33 cellular contexts compared by ENCODE assay signal in the genomic region with DNA sequence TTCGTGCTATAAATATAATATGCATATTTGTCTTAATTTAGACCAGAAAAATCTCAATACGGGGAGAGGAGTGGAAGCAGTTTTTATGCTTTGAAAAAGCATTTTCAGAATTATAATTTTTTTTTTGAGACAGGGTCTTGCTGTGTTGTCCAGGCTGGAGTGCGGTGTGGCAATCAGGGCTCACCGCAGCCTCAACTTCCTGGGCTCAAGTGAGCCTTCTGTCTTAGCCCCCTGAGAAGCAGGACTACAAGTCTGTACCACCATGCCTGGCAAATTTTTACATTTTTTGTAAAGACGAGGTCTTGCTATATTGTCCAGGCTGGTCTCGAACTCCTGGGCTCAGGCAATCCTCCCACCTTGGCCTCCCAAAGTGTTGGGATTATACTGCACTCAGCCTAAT.
DNase-seq lines count a peak whose midpoint lies in the region; ATAC-seq, FAIRE-seq and TF ChIP-seq lines count a peak whose summit lies in the region.
"Had no signal": no experiment of that assay in that cellular context is flagged by ENCODE, and none has a peak within 500 bp of the region (broad histone marks: within the 10 kb centered on the region; RNA-seq: fewer than 3 reads in every experiment).

No MANE protein-coding gene starts in this region.

- H3K36me3 ChIP-seq in HepG2 (replicated peaks in 1 of 2; ENCODE audit: control insufficient read depth in 1 of 2, insufficient read depth in 2 of 2, low read length in 2 of 2) (peaks cover 0 to 8% of the 10 kb centered on the region in 2 experiments; a peak in 2 of 5 replicates), right lobe of liver (no peaks in the 10 kb centered on the region), HEK293 (ENCODE audit: control insufficient read depth in 2 of 2, insufficient read depth in 1 of 2, low read length in 2 of 2) (no peaks in the 10 kb centered on the region), K562 (ENCODE audit: control insufficient read depth, insufficient read depth, low read length) (no peaks in the 10 kb centered on the region)
- H3K36me3 ChIP-seq: BE2C; BLaER1; BLaER1 treated with 17β-estradiol and CSF1 and Interleukin-3, amounts not matched to agents 10 nM and 100 nM had no signal

- 98% methylated on average over 6 of the region's 6 CpGs for WGBS in HepG2 (ENCODE audit: low lambda C conversion rate)
- 90% methylated on average over 6 of the region's 6 CpGs for WGBS in right lobe of liver (ENCODE audit: insufficient coverage, low coverage, low lambda C conversion rate, missing lambda C conversion rate)
- WGBS in K562 (ENCODE audit: insufficient coverage, low coverage, missing lambda C conversion rate), result 19% methylated on average over 6 of the region's 6 CpGs

- no peak for TF ChIP-seq POLR2A in HepG2 (IDR thresholded peaks at IDR 0.05; ENCODE audit: insufficient read depth in 1 of 2, low read depth in 2 of 2, low read length in 2 of 2)
- TF ChIP-seq POLR2A in right lobe of liver (IDR thresholded peaks at IDR 0.05), result no peak
- TF ChIP-seq POLR2A in K562 (conservative IDR thresholded peaks at IDR 0.05), result no peak

- no peak overlapping the region for H3K9ac ChIP-seq in HepG2 (ENCODE audit: insufficient read depth, low read depth, low read length)
- no peak overlapping the region for H3K9ac ChIP-seq in K562 (ENCODE audit: insufficient read depth in 1 of 2, low read depth in 2 of 2, low read length in 2 of 2)
- H3K9ac ChIP-seq: BLaER1; BLaER1 treated with 17β-estradiol and CSF1 and Interleukin-3, amounts not matched to agents 10 nM and 100 nM had no signal

- no peaks in the 10 kb centered on the region for H4K20me1 ChIP-seq in HepG2 (ENCODE audit: insufficient read depth, low read length)
- no peaks in the 10 kb centered on the region for H4K20me1 ChIP-seq in K562 (replicated peaks; ENCODE audit: control insufficient read depth, insufficient read depth, low read length)
- H4K20me1 ChIP-seq: BLaER1; BLaER1 treated with 17β-estradiol and CSF1 and Interleukin-3, amounts not matched to agents 10 nM and 100 nM had no signal

- H3K4me3 ChIP-seq in HepG2 (replicated peaks in 1 of 3; ENCODE audit: insufficient read depth in 1 of 3, low read depth in 2 of 3, low read length in 3 of 3) (no peak overlapping the region), right lobe of liver (no peak overlapping the region), HEK293 (ENCODE audit: low read depth, low read length) (no peak overlapping the region), K562 (no peak overlapping the region)
- H3K4me3 ChIP-seq: A549; BLaER1; BLaER1 treated with 17β-estradiol and CSF1 and Interleukin-3, amounts not matched to agents 10 nM and 100 nM had no signal

- H2AFZ ChIP-seq in HepG2 (ENCODE audit: low read length) (no peak overlapping the region), K562 (ENCODE audit: low read depth, low read length) (no peak overlapping the region)

- H3K9me1 ChIP-seq in K562 (ENCODE audit: control insufficient read depth, insufficient read depth, low read length), result no peaks in the 10 kb centered on the region

- ATAC-seq in HepG2 (no peak), right lobe of liver (no peak), K562 (no peak)
- ATAC-seq: A549; CD8-positive, alpha-beta T cell had no signal

- H3K27me3 ChIP-seq in HepG2 (ENCODE audit: control insufficient read depth in 1 of 2, insufficient read depth in 2 of 2, low read length in 2 of 2), result no peaks in the 10 kb centered on the region
- H3K27me3 ChIP-seq in right lobe of liver, result no peaks in the 10 kb centered on the region
- H3K27me3 ChIP-seq in K562 (ENCODE audit: control insufficient read depth in 2 of 2, insufficient read depth in 2 of 2, low read length in 2 of 2), result peaks cover 5 to 14% of the 10 kb centered on the region in 2 experiments; a peak in 4 of 5 replicates
- H3K27me3 ChIP-seq: BE2C; BLaER1; BLaER1 treated with 17β-estradiol and CSF1 and Interleukin-3, amounts not matched to agents 10 nM and 100 nM had no signal

- POLR2A ChIA-PET in HepG2 (lab: Yijun Ruan, JAX) (no interaction called here), HEK293 (lab: Yijun Ruan, JAX) (no interaction called here), K562 (lab: Yijun Ruan, JAX) (no interaction called here)

- BruUV-seq in HepG2 (replicated peaks; lab: Mats Ljungman, UMichigan) (no TSS peak), K562 (replicated peaks; lab: Mats Ljungman, UMichigan) (no TSS peak)

- TF ChIP-seq CTCF in HepG2 (CRISPR knock-in tag; IDR thresholded peaks at IDR 0.05), result no peak
- TF ChIP-seq CTCF in right lobe of liver (IDR thresholded peaks at IDR 0.05), result no peak
- TF ChIP-seq CTCF in HEK293 (tag by site-specific recombination; IDR thresholded peaks at IDR 0.05), result no peak
- TF ChIP-seq CTCF in K562 (IDR thresholded peaks at IDR 0.05 in 2 of 3, conservative IDR thresholded peaks at IDR 0.05 in 1 of 3; ENCODE audit: insufficient read depth in 2 of 3, low read depth in 1 of 3, low read length in 3 of 3), result no peak

- in situ Hi-C loops in HepG2 (cut with HindIII; ENCODE audit: extremely low pct_ligation_motif_present, low pct_unique_long_range_greater_than_20kb), result no loop called here
- in situ Hi-C loops in K562 (cut with MboI), result no loop called here

- H3K4me2 ChIP-seq in HepG2 (ENCODE audit: low read depth, low read length) (no peak overlapping the region), K562 (ENCODE audit: insufficient read depth, low read length) (no peak overlapping the region)
- H3K4me2 ChIP-seq: A549; BLaER1; BLaER1 treated with 17β-estradiol and CSF1 and Interleukin-3, amounts not matched to agents 10 nM and 100 nM had no signal

- H3K79me2 ChIP-seq in HepG2 (ENCODE audit: insufficient read depth, low read length) (no peaks in the 10 kb centered on the region), K562 (ENCODE audit: control insufficient read depth, insufficient read depth, low read length) (no peaks in the 10 kb centered on the region)

- H3K4me1 ChIP-seq in HepG2 (ENCODE audit: insufficient read depth, low read length) (peaks cover 2% of the 10 kb centered on the region), right lobe of liver (no peaks in the 10 kb centered on the region), HEK293 (ENCODE audit: control insufficient read depth, insufficient read depth, low read length) (peaks cover 37% of the 10 kb centered on the region), K562 (replicated peaks in 1 of 2; ENCODE audit: control insufficient read depth in 2 of 2, insufficient read depth in 2 of 2, low read length in 2 of 2) (no peaks in the 10 kb centered on the region; a peak in 1 of 5 replicates)
- H3K4me1 ChIP-seq: A549; BLaER1; BLaER1 treated with 17β-estradiol and CSF1 and Interleukin-3, amounts not matched to agents 10 nM and 100 nM; Caco-2 had no signal

- H3K9me3 ChIP-seq in HepG2 (ENCODE audit: low read length), result no peaks in the 10 kb centered on the region
- no peaks in the 10 kb centered on the region for H3K9me3 ChIP-seq in right lobe of liver
- H3K9me3 ChIP-seq in HEK293 (ENCODE audit: control insufficient read depth, insufficient read depth, low read depth, low read length), result no peaks in the 10 kb centered on the region
- no peaks in the 10 kb centered on the region for H3K9me3 ChIP-seq in K562 (replicated peaks; ENCODE audit: control insufficient read depth, insufficient read depth, low read depth, low read length)
- H3K9me3 ChIP-seq: A549; BE2C; BLaER1; BLaER1 treated with 17β-estradiol and CSF1 and Interleukin-3, amounts not matched to agents 10 nM and 100 nM; Caco-2 had no signal

- no peak for FAIRE-seq in HepG2 (lab: Jason Lieb, UNC)
- no peak for FAIRE-seq in K562 (lab: Jason Lieb, UNC)
- FAIRE-seq: A204.1, A549, D721Med had no signal

- no peak for TF ChIP-seq EP300 in HepG2 (IDR thresholded peaks at IDR 0.05; ENCODE audit: low read depth in 2 of 2, low read length in 2 of 2)
- TF ChIP-seq EP300 in HepG2 (CRISPR knock-in tag; IDR thresholded peaks at IDR 0.05; ENCODE audit: borderline replicate concordance), result no peak
- no peak for TF ChIP-seq EP300 in K562 (IDR thresholded peaks at IDR 0.05; ENCODE audit: low read length)

- intact Hi-C loops in HepG2 (cut with micrococcal nuclease; ENCODE audit: unreplicated experiment), result no loop called here
- intact Hi-C loops in right lobe of liver (cut with DNase I), result no loop called here
- intact Hi-C loops in K562 (cut with micrococcal nuclease), result no loop called here

- H3K27ac ChIP-seq in HepG2 (ENCODE audit: extremely low read length, insufficient read depth, low read length) (no peak overlapping the region), right lobe of liver (no peak overlapping the region), HEK293 (ENCODE audit: extremely low read depth, low read depth, low read length) (no peak overlapping the region), K562 (ENCODE audit: extremely low read depth, low read depth, low read length) (no peak overlapping the region)
- H3K27ac ChIP-seq: 22Rv1; A549; BLaER1; BLaER1 treated with 17β-estradiol and CSF1 and Interleukin-3, amounts not matched to agents 10 nM and 100 nM; C4-2B had no signal

- TF ChIP-seq RAD21 in HepG2 (CRISPR knock-in tag; IDR thresholded peaks at IDR 0.05) (no peak), K562 (CRISPR knock-in tag; conservative IDR thresholded peaks at IDR 0.05 in 1 of 2, IDR thresholded peaks at IDR 0.05 in 1 of 2) (no peak)

- DNase-seq in HepG2 (ENCODE audit: low spot score) (no peak), right lobe of liver (no peak), K562 (ENCODE audit: extremely low read depth in 1 of 4, low spot score in 3 of 4) (no peak), middle frontal gyrus (ENCODE audit: extremely low spot score, low spot score) (no peak), NCI-H2171 treated with DMSO at 0.1 percent for 48 hours (lab: John Stamatoyannopoulos, UW) (no peak)
- DNase-seq: 8988T; ACHN; AML-193; BE2C; C1 segment of cervical spinal cord; Caco-2; Calu3; CD4-positive, alpha-beta memory T cell; CD4-positive, alpha-beta T cell; CD4-positive, CD25-positive, alpha-beta regulatory T cell; CD8-positive, alpha-beta memory T cell; CD8-positive, alpha-beta T cell; COR-L47; DMS 273 treated with DMSO at 0.1 percent for 48 hours; DMS153; DMS53; DMS79; DMS79 treated with DMSO at 0.1 percent for 48 hours; DND-41; EL had no signal

- CTCF ChIA-PET in HepG2 (lab: Yijun Ruan, JAX; ENCODE audit: low intra/inter-chr PET ratio, low total read pairs), result no interaction called here
- CTCF ChIA-PET in HEK293 (lab: Yijun Ruan, JAX), result interaction anchor here (0.6 kb wide), 1 partner anchor 297 kb away, joined by 3 read pairs; no protein-coding TSS in a partner anchor
- CTCF ChIA-PET in K562 (lab: Yijun Ruan, JAX; ENCODE audit: low intra/inter-chr PET ratio), result no interaction called here

TF ChIP-seq in HepG2, 621 proteins besides CTCF, POLR2A, EP300 and RAD21 (continues in another document):
- TF ChIP-seq ZNF121 (CRISPR knock-in tag; IDR thresholded peaks at IDR 0.05), result peak; percentile 52; the same call in 1 of the 2 replicates

TF ChIP-seq in HEK293, 187 proteins besides CTCF, POLR2A, EP300 and RAD21:
- TF ChIP-seq ZNF121 (tag by site-specific recombination; IDR thresholded peaks at IDR 0.05) (peak; percentile 98), YY2 (tag by site-specific recombination; IDR thresholded peaks at IDR 0.05) (no peak)

TF ChIP-seq in K562, 482 proteins besides CTCF, POLR2A, EP300 and RAD21 (continues in another document):
- peak; percentile 72 for TF ChIP-seq ZNF121 (CRISPR knock-in tag; conservative IDR thresholded peaks at IDR 0.05)
